ENCODE assay signal across 16 cellular contexts in the genomic region with DNA sequence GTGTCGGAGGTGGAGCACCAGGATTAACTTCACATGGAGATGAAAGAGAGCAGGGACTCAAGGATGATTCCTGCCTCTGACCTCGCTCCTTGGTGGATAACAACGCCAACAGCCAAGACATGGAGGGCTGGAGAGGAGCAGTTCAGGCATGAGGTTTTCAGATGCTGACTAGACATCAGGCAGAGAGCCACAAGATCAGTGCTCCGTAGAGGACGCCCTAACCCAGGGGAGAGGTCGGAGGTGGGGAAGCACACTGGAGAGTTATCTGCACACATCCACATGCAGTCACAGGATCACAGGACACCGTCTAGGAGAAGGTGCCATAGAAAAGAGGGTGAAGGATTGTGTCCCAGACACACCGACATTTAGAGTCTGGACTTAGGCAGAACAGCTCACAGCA.
DNase-seq lines count a peak whose midpoint lies in the region; FAIRE-seq and TF ChIP-seq lines count a peak whose summit lies in the region.
"Had no signal": no experiment of that assay in that cellular context is flagged by ENCODE, and none has a peak within 500 bp of the region (broad histone marks: within the 10 kb centered on the region; RNA-seq: fewer than 3 reads in every experiment).

No MANE protein-coding gene starts in this region.

- TF ChIP-seq CTCF in bronchial epithelial cell (IDR thresholded peaks at IDR 0.05; ENCODE audit: insufficient read depth, low read length, severe bottlenecking) = no peak

- peak overlapping the region; percentile 21 for H3K9ac ChIP-seq in neuronal stem cell (ENCODE audit: low read depth, low read length, poor library complexity)
- H3K9ac ChIP-seq: BLaER1 treated with 17β-estradiol and CSF1 and Interleukin-3, amounts not matched to agents 10 nM and 100 nM had no signal

- peak overlapping the region; percentile 41 for H2BK12ac ChIP-seq in neuronal stem cell (ENCODE audit: low read length)

- peak overlapping the region; percentile 63 for H3K14ac ChIP-seq in neuronal stem cell (ENCODE audit: low read length)

- no peak overlapping the region for H3K4me2 ChIP-seq in neuronal stem cell (ENCODE audit: insufficient read depth, low read length, poor library complexity, severe bottlenecking)
- H3K4me2 ChIP-seq: BLaER1 treated with 17β-estradiol and CSF1 and Interleukin-3, amounts not matched to agents 10 nM and 100 nM; GM23338 had no signal

- H3K18ac ChIP-seq in neuronal stem cell (ENCODE audit: low read length) = peak overlapping the region; percentile 4

- H3K4ac ChIP-seq in neuronal stem cell (ENCODE audit: low read length) = no peak overlapping the region

- H3K27ac ChIP-seq in neuronal stem cell (replicated peaks; ENCODE audit: low read length) = no peak overlapping the region
- H3K27ac ChIP-seq: BLaER1 treated with 17β-estradiol and CSF1 and Interleukin-3, amounts not matched to agents 10 nM and 100 nM; HL-60 had no signal

- whole genome bisulfite sequencing in neuronal stem cell (ENCODE audit: extremely low coverage in 2 of 2, insufficient read length in 2 of 2, insufficient replicate concordance in 1 of 2), 2 donors = no CpG with 5 or more reads among the region's 8 CpGs

- H3K9me3 ChIP-seq in neuronal stem cell (replicated peaks in 1 of 2; ENCODE audit: control insufficient read depth in 2 of 2, insufficient read depth in 1 of 2, low read depth in 1 of 2, low read length in 2 of 2) = peaks cover 0 to 4% of the 10 kb centered on the region in 2 donors
- H3K9me3 ChIP-seq: HAP-1 had no signal

- H3K4me3 ChIP-seq in bronchial epithelial cell (ENCODE audit: low read depth, low read length) = no peak overlapping the region
- H3K4me3 ChIP-seq in neuronal stem cell (ENCODE audit: low read length in 2 of 2) = no peak overlapping the region
- H3K4me3 ChIP-seq: BLaER1 treated with 17β-estradiol and CSF1 and Interleukin-3, amounts not matched to agents 10 nM and 100 nM; GM23338; HAP-1 had no signal

- H3K4me1 ChIP-seq in neuronal stem cell (ENCODE audit: control insufficient read depth in 2 of 2, insufficient read depth in 1 of 2, low read depth in 1 of 2, low read length in 2 of 2) = peaks cover 0 to 2% of the 10 kb centered on the region in 2 donors
- H3K4me1 ChIP-seq: HAP-1 had no signal

- no peaks in the 10 kb centered on the region for H3K79me1 ChIP-seq in neuronal stem cell (ENCODE audit: low read depth, low read length)

- no peaks in the 10 kb centered on the region for H3K36me3 ChIP-seq in bronchial epithelial cell (ENCODE audit: control insufficient read depth, insufficient read depth, low read length)
- H3K36me3 ChIP-seq in neuronal stem cell (replicated peaks in 1 of 2; ENCODE audit: control insufficient read depth in 2 of 2, insufficient read depth in 2 of 2, low read length in 2 of 2) = peaks cover 0 to 2% of the 10 kb centered on the region in 2 donors
- H3K36me3 ChIP-seq: BLaER1 treated with 17β-estradiol and CSF1 and Interleukin-3, amounts not matched to agents 10 nM and 100 nM; HAP-1 had no signal

- no peak overlapping the region for H4K91ac ChIP-seq in neuronal stem cell (ENCODE audit: low read depth, low read length, poor library complexity)

- FAIRE-seq in bronchial epithelial cell (lab: Jason Lieb, UNC) = peak; percentile 40
- FAIRE-seq: G401.6, GM12892, GM18507 had no signal

- peak overlapping the region; percentile 26 for H2BK15ac ChIP-seq in neuronal stem cell (ENCODE audit: low read length)

- H2AFZ ChIP-seq in neuronal stem cell (ENCODE audit: low read length) = no peak overlapping the region
- H2AFZ ChIP-seq: GM23338 had no signal

- peak overlapping the region; percentile 63 for H2AK5ac ChIP-seq in neuronal stem cell (ENCODE audit: low read depth, low read length)

- H3K23ac ChIP-seq in neuronal stem cell (ENCODE audit: low read depth, low read length, poor library complexity) = peak overlapping the region; percentile 55

- no peak overlapping the region for H2BK120ac ChIP-seq in neuronal stem cell (ENCODE audit: low read depth, low read length)

- H3K27me3 ChIP-seq in bronchial epithelial cell (ENCODE audit: control insufficient read depth, insufficient read depth, low read length) = no peaks in the 10 kb centered on the region
- peaks cover 0 to 9% (median 0%) of the 10 kb centered on the region in 3 experiments for H3K27me3 ChIP-seq in neuronal stem cell (ENCODE audit: control insufficient read depth in 3 of 3, insufficient read depth in 3 of 3, low read depth in 1 of 3, low read length in 3 of 3)
- H3K27me3 ChIP-seq: BLaER1 treated with 17β-estradiol and CSF1 and Interleukin-3, amounts not matched to agents 10 nM and 100 nM had no signal

- no peak overlapping the region for H2BK5ac ChIP-seq in neuronal stem cell (ENCODE audit: low read length)

- DNase-seq in bronchial epithelial cell (ENCODE audit: low read depth) = no peak
- peak; percentile 33 for DNase-seq in islet precursor cell
- DNase-seq in neuronal stem cell (ENCODE audit: low spot score) = no peak
- DNase-seq in HCEC 1CT = no peak
- DNase-seq in DMS114 treated with DMSO at 0.1 percent for 48 hours (lab: John Stamatoyannopoulos, UW; ENCODE audit: unreplicated experiment) = no peak
- no peak for DNase-seq in OCI-M2 (lab: John Stamatoyannopoulos, UW; ENCODE audit: unreplicated experiment)
- DNase-seq: Calu3; CD8-positive, alpha-beta T cell; DMS53 had no signal

- H4K8ac ChIP-seq in neuronal stem cell (ENCODE audit: low read depth, low read length) = no peak overlapping the region
